In genomic region chr6:142913511-142914047, GRCh38 we compare ENCODE assay signal across 9 cellular contexts. TPM values are rescaled to one million over a fixed set of nuclear protein-coding genes. Genes with fewer than 3 reads are reported as not detected.
DNase-seq lines count a peak whose midpoint lies in the region; ATAC-seq, FAIRE-seq and TF ChIP-seq lines count a peak whose summit lies in the region.
"Had no signal": no experiment of that assay in that cellular context is flagged by ENCODE, and none has a peak within 500 bp of the region (broad histone marks: within the 10 kb centered on the region; RNA-seq: fewer than 3 reads in every experiment).

No MANE protein-coding gene starts in this region.

- peak; percentile 86 for ATAC-seq in HG03097 (IDR thresholded peaks at IDR 0.05; ENCODE audit: low FRiP score, unreplicated experiment)
- ATAC-seq in left lobe of liver: peak; percentile 34
- ATAC-seq: Panc1 had no signal

- peak; percentile 57 for DNase-seq in activated CD4-positive, CD25-positive, alpha-beta regulatory T cell treated with anti-CD3 and anti-CD28 coated beads, Interleukin-2, amount 50 U/mL, for 72 hours
- DNase-seq in left lobe of liver (ENCODE audit: low spot score) (no peak), NCI-H128 (lab: John Stamatoyannopoulos, UW; ENCODE audit: unreplicated experiment) (no peak), KG1 (lab: John Stamatoyannopoulos, UW) (no peak), RCC 7860 (ENCODE audit: low spot score) (no peak), iPS-NIHi11 (ENCODE audit: low spot score) (no peak)

- no peak for FAIRE-seq in RCC 7860 (lab: Jason Lieb, UNC)

- peak; percentile 29 for TF ChIP-seq POLR2A in GM19099 (IDR thresholded peaks at IDR 0.05; ENCODE audit: extremely low read depth, insufficient read length, low read depth)

RNA-seq across cellular contexts. Expression of gene HIVEP2, which starts 31.4 kb away (rescaled TPM):
- 3.0 TPM for total RNA-seq in left lobe of liver
